ENCODE assay signal across 10 cellular contexts in the genomic region with DNA sequence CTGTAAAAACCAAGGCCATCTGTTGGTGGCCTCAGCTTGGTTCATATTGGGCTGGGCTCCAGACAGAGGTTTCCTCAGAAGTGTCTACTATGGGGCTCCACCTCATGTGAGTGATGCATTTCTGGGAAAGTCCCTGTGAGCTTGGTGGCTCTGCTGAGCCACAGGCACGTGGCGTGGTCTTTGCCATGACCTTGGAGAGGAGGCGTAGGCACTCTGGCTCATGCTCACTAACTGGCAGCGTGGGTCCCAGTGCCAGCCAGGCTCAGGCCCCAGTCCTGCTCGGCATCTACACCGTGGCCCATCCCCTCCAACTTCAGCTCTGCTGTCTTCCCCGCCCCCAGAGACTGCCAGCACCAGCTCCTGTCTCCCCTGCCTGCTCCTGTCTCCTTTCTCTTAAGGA. TPM values are rescaled to one million over a fixed set of nuclear protein-coding genes. Genes with fewer than 3 reads are reported as not detected.
A peak's percentile ranks its signal among the peaks of the same experiment; 100 is the strongest.
DNase-seq lines count a peak whose midpoint lies in the region; ATAC-seq and TF ChIP-seq lines count a peak whose summit lies in the region.
"Had no signal": no experiment of that assay in that cellular context is flagged by ENCODE, and none has a peak within 500 bp of the region (broad histone marks: within the 10 kb centered on the region; RNA-seq: fewer than 3 reads in every experiment).

No MANE protein-coding gene starts in this region.

- H3K4me1 ChIP-seq in mucosa of descending colon (ENCODE audit: low read depth), result no peaks in the 10 kb centered on the region
- H3K4me1 ChIP-seq: esophagus muscularis mucosa had no signal

- intact Hi-C loops in mucosa of descending colon (cut with DNase I, micrococcal nuclease), result no loop called here

- ATAC-seq in mucosa of descending colon (no peak), HG03432 (IDR thresholded peaks at IDR 0.05; ENCODE audit: unreplicated experiment) (no peak), HG03571 (IDR thresholded peaks at IDR 0.05; ENCODE audit: unreplicated experiment) (no peak)

- DNase-seq in T-helper 1 cell, result peak in 3 of 5 donors; percentile 33 to 43 (median 43)
- peak; percentile 9 for DNase-seq in activated effector memory CD4-positive, alpha-beta T cell treated with Interleukin-2 at 50 U/mL for 16 hours
- DNase-seq in mucosa of descending colon, result peak in 2 of 3 donors; percentile 14 to 27
- DNase-seq in stimulated activated CD8-positive, alpha-beta memory T cell treated with anti-CD3 and anti-CD28 coated beads, Interleukin-7, amount 100 ng/mL, for 24 hours (ENCODE audit: low read depth), result peak; percentile 40
- no peak for DNase-seq in OCI-M2 (lab: John Stamatoyannopoulos, UW; ENCODE audit: unreplicated experiment)
- no peak for DNase-seq in amniotic stem cell (lab: John Stamatoyannopoulos, UW)

- H3K4me3 ChIP-seq in mucosa of descending colon, result no peak overlapping the region
- H3K4me3 ChIP-seq: esophagus muscularis mucosa, neural progenitor cell had no signal

- TF ChIP-seq CTCF in mucosa of descending colon (IDR thresholded peaks at IDR 0.05), result no peak

- no peaks in the 10 kb centered on the region for H3K9me3 ChIP-seq in mucosa of descending colon
- H3K9me3 ChIP-seq: esophagus muscularis mucosa had no signal

- H3K36me3 ChIP-seq in mucosa of descending colon (ENCODE audit: low read depth), result no peaks in the 10 kb centered on the region
- H3K36me3 ChIP-seq: esophagus muscularis mucosa, neural progenitor cell had no signal

RNA-seq across cellular contexts. Expression of a gene that starts 10.6 kb away (rescaled TPM):
- total RNA-seq in mucosa of descending colon, result 1 to 10 TPM in 2 of 3 donors, under 1 TPM in 1; 0.12 to 1.5 (median 1.1) TPM

RNA-seq across cellular contexts. Expression of a gene that starts 13.3 kb away (rescaled TPM):
- total RNA-seq in mucosa of descending colon, result 100 to 1,000 TPM in 2 of 3 donors, 10 to 100 TPM in 1; 98.0 to 219 (median 189) TPM
- total RNA-seq: esophagus muscularis mucosa had no signal

RNA-seq across cellular contexts. Expression of a gene that starts 18.5 kb away (rescaled TPM):
- total RNA-seq in mucosa of descending colon, result 10 to 100 TPM; 32.7 to 41.4 (median 36.7) TPM

Comparison
In these comparisons a context has a peak if more than half of its experiments do, and no peak if none do; other contexts are left out.
1. DNase-seq: peak in T-helper 1 cell (3 of 5), activated effector memory CD4-positive, alpha-beta T cell treated with Interleukin-2 at 50 U/mL for 16 hours (single experiment), mucosa of descending colon (2 of 3) and stimulated activated CD8-positive, alpha-beta memory T cell treated with anti-CD3 and anti-CD28 coated beads, Interleukin-7, amount 100 ng/mL, for 24 hours (single experiment); none in OCI-M2 (single experiment) and amniotic stem cell (single experiment).